In the genomic region with DNA sequence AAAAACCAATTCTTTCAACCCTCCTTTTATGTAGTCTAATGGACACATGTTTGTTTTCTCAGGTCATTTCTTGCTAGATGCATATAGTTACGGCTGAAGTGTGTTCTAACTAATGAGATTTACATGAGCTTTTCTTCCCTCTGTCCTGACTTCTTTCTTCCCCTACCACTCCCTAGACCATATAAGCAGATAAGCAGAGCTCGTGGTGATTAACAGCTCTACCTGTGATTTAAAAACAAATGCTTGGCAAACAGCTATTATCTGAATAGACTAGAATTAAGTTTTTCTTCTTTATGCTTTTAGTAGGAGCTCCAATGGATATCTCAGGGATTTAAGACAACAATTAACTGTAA, we compare ENCODE assay signal across 16 cellular contexts. TPM values are rescaled to one million over a fixed set of nuclear protein-coding genes. Genes with fewer than 3 reads are reported as not detected.
A peak's percentile ranks its signal among the peaks of the same experiment; 100 is the strongest.
DNase-seq lines count a peak whose midpoint lies in the region; ATAC-seq and TF ChIP-seq lines count a peak whose summit lies in the region.
"Had no signal": no experiment of that assay in that cellular context is flagged by ENCODE, and none has a peak within 500 bp of the region (broad histone marks: within the 10 kb centered on the region; RNA-seq: fewer than 3 reads in every experiment).

No MANE protein-coding gene starts in this region.

- DNase-seq in Caco-2, result no peak
- no peak for DNase-seq in Panc1 (ENCODE audit: low read depth, low spot score)
- DNase-seq in esophagus muscularis mucosa (ENCODE audit: extremely low spot score), result no peak
- no peak for DNase-seq in prostate gland (ENCODE audit: low spot score)
- DNase-seq in dermis blood vessel endothelial cell, result no peak
- no peak for DNase-seq in NCI-H1048 (lab: John Stamatoyannopoulos, UW)
- DNase-seq: colonic mucosa; DMS79 treated with DMSO at 0.1 percent for 48 hours; H9; hypothalamus; MM.1S; NCI-H2081 treated with DMSO at 0.1 percent for 48 hours; stimulated activated CD4-positive, alpha-beta T cell treated with anti-CD3 and anti-CD28 coated beads, Interleukin-2, amount 100 ng/mL, for 48 hours; stimulated activated CD8-positive, alpha-beta memory T cell treated with anti-CD3 and anti-CD28 coated beads, Interleukin-4, amount 100 ng/mL, for 48 hours; trophoblast cell had no signal

- peaks cover 12% of the 10 kb centered on the region for H3K4me1 Mint-ChIP-seq in Caco-2 (ENCODE audit: low read depth, unreplicated experiment)
- H3K4me1 Mint-ChIP-seq: H9 had no signal

- H3K4me3 Mint-ChIP-seq in Caco-2 (ENCODE audit: unreplicated experiment), result no peak overlapping the region
- H3K4me3 Mint-ChIP-seq: H9 had no signal

- H3K27me3 Mint-ChIP-seq in Caco-2 (ENCODE audit: insufficient read depth, unreplicated experiment), result no peaks in the 10 kb centered on the region

- H3K36me3 ChIP-seq in Caco-2 (ENCODE audit: control insufficient read depth, insufficient read depth, low read length) (no peaks in the 10 kb centered on the region), Panc1 (ENCODE audit: control insufficient read depth, insufficient read depth, low read length) (peaks cover 51% of the 10 kb centered on the region), esophagus muscularis mucosa (peaks cover 7 to 46% (median 27%) of the 10 kb centered on the region in 4 donors), prostate gland (peaks cover 0 to 4% of the 10 kb centered on the region in 2 donors)

- H3K27ac ChIP-seq in Panc1 (ENCODE audit: low read length), result no peak overlapping the region
- H3K27ac ChIP-seq in esophagus muscularis mucosa (replicated peaks in 1 of 4), result peak overlapping the region; percentile 76 to 82 (median 80)
- peak overlapping the region; percentile 9 to 29 for H3K27ac ChIP-seq in prostate gland
- H3K27ac ChIP-seq: colonic mucosa had no signal

- in situ Hi-C loops in Panc1 (cut with HindIII; ENCODE audit: low pct_unique_long_range_greater_than_20kb, low sequenced_read_pairs), result no loop called here

- no peak overlapping the region for H3K4me3 ChIP-seq in Caco-2 (ENCODE audit: low read depth, low read length)
- H3K4me3 ChIP-seq in Panc1 (ENCODE audit: low read depth in 2 of 2, low read length in 2 of 2), result no peak overlapping the region
- H3K4me3 ChIP-seq in esophagus muscularis mucosa, result peak overlapping the region; percentile 4 to 29 (median 26)
- H3K4me3 ChIP-seq in prostate gland, result no peak overlapping the region
- H3K4me3 ChIP-seq: colonic mucosa had no signal

- TF ChIP-seq POLR2A in esophagus muscularis mucosa (IDR thresholded peaks at IDR 0.05; ENCODE audit: low read depth) (no peak), prostate gland (IDR thresholded peaks at IDR 0.05) (no peak)

- H3K9me3 ChIP-seq in Caco-2, result no peaks in the 10 kb centered on the region
- H3K9me3 ChIP-seq in Panc1 (ENCODE audit: control insufficient read depth, insufficient read depth, low read depth, low read length), result no peaks in the 10 kb centered on the region
- H3K9me3 ChIP-seq in esophagus muscularis mucosa, result no peaks in the 10 kb centered on the region
- H3K9me3 ChIP-seq in prostate gland, result no peaks in the 10 kb centered on the region
- H3K9me3 ChIP-seq: colonic mucosa had no signal

- 63% methylated on average over 2 of the region's 2 CpGs for WGBS in esophagus muscularis mucosa
- 31% methylated on average over 2 of the region's 2 CpGs for WGBS in prostate gland

- peak overlapping the region; percentile 84 for H3K27ac Mint-ChIP-seq in Caco-2 (ENCODE audit: unreplicated experiment)

- no peak for ATAC-seq in Panc1
- ATAC-seq in GM19035 (IDR thresholded peaks at IDR 0.05; ENCODE audit: unreplicated experiment), result no peak

- TF ChIP-seq EP300 in esophagus muscularis mucosa (IDR thresholded peaks at IDR 0.05), result no peak

- peaks cover 54% of the 10 kb centered on the region for H3K36me3 Mint-ChIP-seq in Caco-2 (ENCODE audit: insufficient read depth, unreplicated experiment)

- BruUV-seq in Caco-2 (replicated peaks; lab: Mats Ljungman, UMichigan) (no TSS peak), Panc1 (replicated peaks; lab: Mats Ljungman, UMichigan) (TSS peak; percentile 46)

- H3K4me1 ChIP-seq in Caco-2 (peaks cover 11% of the 10 kb centered on the region), Panc1 (ENCODE audit: control insufficient read depth, insufficient read depth, low read length) (peaks cover 3% of the 10 kb centered on the region; the same call in 1 of the 2 replicates), esophagus muscularis mucosa (peaks cover 18 to 94% (median 75%) of the 10 kb centered on the region in 4 donors), prostate gland (replicated peaks) (peaks cover 4% of the 10 kb centered on the region)
- H3K4me1 ChIP-seq: colonic mucosa had no signal

- no peaks in the 10 kb centered on the region for H3K9me3 Mint-ChIP-seq in Caco-2 (ENCODE audit: unreplicated experiment)
- H3K9me3 Mint-ChIP-seq: H9 had no signal

- POLR2A ChIA-PET in Caco-2 (lab: Charles Lee) (no interaction called here), Panc1 (lab: Charles Lee) (no interaction called here)

- intact Hi-C loops in Caco-2 (cut with micrococcal nuclease; ENCODE audit: unreplicated experiment) (no loop called here), Panc1 (cut with micrococcal nuclease; ENCODE audit: unreplicated experiment) (no loop called here), esophagus muscularis mucosa (cut with DNase I) (no loop called here), prostate gland (cut with DNase I) (no loop called here)

- H3K27me3 ChIP-seq in Caco-2 (replicated peaks; ENCODE audit: control insufficient read depth, insufficient read depth, low read length) (no peaks in the 10 kb centered on the region), Panc1 (ENCODE audit: control insufficient read depth, insufficient read depth, low read length) (no peaks in the 10 kb centered on the region), esophagus muscularis mucosa (no peaks in the 10 kb centered on the region), prostate gland (replicated peaks; ENCODE audit: insufficient read depth) (no peaks in the 10 kb centered on the region)
- H3K27me3 ChIP-seq: colonic mucosa had no signal

- CTCF ChIA-PET in Caco-2 (lab: Charles Lee), result no interaction called here
- CTCF ChIA-PET in Panc1 (lab: Charles Lee), result interaction anchor here (0.6 kb wide), 1 partner anchor 76 kb away, joined by 15 read pairs; a partner anchor contains a TSS

- TF ChIP-seq CTCF in Caco-2 (IDR thresholded peaks at IDR 0.05; ENCODE audit: insufficient read depth in 1 of 2, low read depth in 1 of 2, low read length in 1 of 2, severe bottlenecking in 1 of 2, unreplicated experiment in 1 of 2), result no peak
- TF ChIP-seq CTCF in Panc1 (IDR thresholded peaks at IDR 0.05), result no peak
- no peak for TF ChIP-seq CTCF in esophagus muscularis mucosa (IDR thresholded peaks at IDR 0.05)
- no peak for TF ChIP-seq CTCF in prostate gland (IDR thresholded peaks at IDR 0.05)

RNA-seq across cellular contexts. Expression of a gene that starts 18.6 kb away (rescaled TPM):
- total RNA-seq in Caco-2 (2022) (131 and 137 TPM in 2 replicates), Panc1 (2021; ENCODE audit: unreplicated experiment) (163 TPM), esophagus muscularis mucosa (10 to 100 TPM; 71.8 to 90.5 (median 79.7) TPM), prostate gland (10 to 100 TPM; 77.3 to 77.6 TPM), dermis blood vessel endothelial cell (60.9 and 143 TPM in 2 replicates)
- 127 TPM for polyA plus RNA-seq in Panc1 (2012; ENCODE audit: insufficient read length)

RNA-seq across cellular contexts. Expression of a gene that starts 40.5 kb away (rescaled TPM):
- total RNA-seq in Caco-2 (2022), result 9.8 and 12.1 TPM in 2 replicates
- 35.0 TPM for total RNA-seq in Panc1 (2021; ENCODE audit: unreplicated experiment)
- 44.7 TPM for polyA plus RNA-seq in Panc1 (2012; ENCODE audit: insufficient read length)
- 1 to 10 TPM; 2.9 to 6.1 (median 4.8) TPM for total RNA-seq in esophagus muscularis mucosa
- total RNA-seq in prostate gland, result 10 to 100 TPM in 1 of 2 donors, 1 to 10 TPM in 1; 8.2 to 15.4 TPM
- 9.9 and 18.3 TPM in 2 replicates for total RNA-seq in dermis blood vessel endothelial cell

Comparison
In these comparisons a context has a peak if more than half of its experiments do, and no peak if none do; other contexts are left out.
1. H3K4me3 ChIP-seq: peak in esophagus muscularis mucosa (4 of 4); none in Caco-2 (single experiment), Panc1 (0 of 2) and prostate gland (0 of 2).